18 cellular contexts compared by ENCODE assay signal in the genomic region with DNA sequence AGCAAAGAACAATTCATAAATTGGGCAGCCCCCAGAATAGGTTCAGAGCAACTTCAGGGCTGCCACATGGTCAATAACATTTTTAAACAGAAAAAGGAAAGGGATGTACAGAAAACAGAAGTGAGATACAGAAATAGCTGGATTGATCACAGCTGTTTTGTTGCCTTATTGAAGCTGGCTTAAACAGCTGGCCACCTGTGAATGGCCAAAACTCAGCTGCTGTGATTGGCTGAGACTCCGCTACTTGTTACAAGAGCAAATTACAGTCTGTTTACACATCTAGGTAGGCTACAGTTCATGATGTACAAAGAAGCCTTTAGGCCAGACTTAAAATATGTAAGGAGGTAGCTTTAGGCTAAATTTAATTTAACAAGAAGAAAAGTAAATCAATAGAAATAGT.
"Had no signal": no experiment of that assay in that cellular context is flagged by ENCODE, and none has a peak within 500 bp of the region (broad histone marks: within the 10 kb centered on the region; RNA-seq: fewer than 3 reads in every experiment).

No MANE protein-coding gene starts in this region.

- H3K4me2 ChIP-seq: hepatocyte had no signal

- DNase-seq: activated B cell treated with CpG ODN at 0.5 μM for 24 hours; activated CD4-positive, alpha-beta T cell treated with anti-CD3 and anti-CD28 coated beads for 36 hours; activated CD8-positive, alpha-beta memory T cell treated with anti-CD3 and anti-CD28 coated beads, Interleukin-2, amount 10 ng/mL, durations not matched to agents 7 days and 5 days; activated T-cell treated with anti-CD3 and anti-CD28 coated beads, Interleukin-2, amount 50 U/mL, for 48 hours; central memory CD4-positive, alpha-beta T cell; islet precursor cell; left ventricle myocardium inferior; nephron progenitor cell; right lobe of liver; stimulated activated CD4-positive, alpha-beta T cell treated with anti-CD3 and anti-CD28 coated beads, Interleukin-2, amount 100 ng/mL, for 48 hours; stimulated activated naive CD8-positive, alpha-beta T cell treated with anti-CD3 and anti-CD28 coated beads, Interleukin-15, amount 100 ng/mL, for 72 hours; substantia nigra; uterus had no signal

- H3K27ac ChIP-seq: breast epithelium, gastroesophageal sphincter, hepatocyte, left ventricle myocardium inferior, right lobe of liver, uterus had no signal

- H3K79me2 ChIP-seq: hepatocyte had no signal

- H2AFZ ChIP-seq: hepatocyte had no signal

- H3K27me3 ChIP-seq: breast epithelium, gastroesophageal sphincter, hepatocyte, neutrophil, right lobe of liver, uterus had no signal

- H3K36me3 ChIP-seq: breast epithelium, gastroesophageal sphincter, left ventricle myocardium inferior, neutrophil, right lobe of liver, uterus had no signal

- H3K9me3 ChIP-seq: breast epithelium, neutrophil, right lobe of liver, uterus had no signal

- H3K4me3 ChIP-seq: breast epithelium, gastroesophageal sphincter, hepatocyte, left ventricle myocardium inferior, lung, right lobe of liver, uterus had no signal

- H3K4me1 ChIP-seq: breast epithelium, gastroesophageal sphincter, left ventricle myocardium inferior, right lobe of liver, uterus had no signal
